ENCODE assay signal across 8 cellular contexts in genomic region chr11:62324738-62325556, GRCh38. TPM values are rescaled to one million over a fixed set of nuclear protein-coding genes. Genes with fewer than 3 reads are reported as not detected.
DNase-seq lines count a peak whose midpoint lies in the region; ATAC-seq and TF ChIP-seq lines count a peak whose summit lies in the region.

No MANE protein-coding gene starts in this region.

- H3K27ac Mint-ChIP-seq in activated T-cell treated with anti-CD3 and anti-CD28 coated beads, Interleukin-2, amount 50 U/mL, for 24 hours: no peak overlapping the region

- ATAC-seq in GM19372 (IDR thresholded peaks at IDR 0.05; ENCODE audit: low read depth, unreplicated experiment) (peak; percentile 54), HG03095 (IDR thresholded peaks at IDR 0.05; ENCODE audit: unreplicated experiment) (no peak), HG03196 (IDR thresholded peaks at IDR 0.05; ENCODE audit: unreplicated experiment) (no peak)

- TF ChIP-seq CTCF in AG04449 (IDR thresholded peaks at IDR 0.05; ENCODE audit: insufficient read depth, low read length, missing control alignments): peak; percentile 53
- TF ChIP-seq CTCF in spleen (IDR thresholded peaks at IDR 0.05 in 8 of 11, conservative IDR thresholded peaks at IDR 0.05 in 3 of 11): peak; percentile 28 to 83 (median 57)

- peaks cover 19% of the 10 kb centered on the region for H3K27me3 Mint-ChIP-seq in activated T-cell treated with anti-CD3 and anti-CD28 coated beads, Interleukin-2, amount 50 U/mL, for 24 hours

- no peak for TF ChIP-seq POLR2A in spleen (IDR thresholded peaks at IDR 0.05)

- H3K9me3 Mint-ChIP-seq in activated T-cell treated with anti-CD3 and anti-CD28 coated beads, Interleukin-2, amount 50 U/mL, for 24 hours: no peaks in the 10 kb centered on the region

- H3K4me1 ChIP-seq in spleen: peaks cover 0 to 8% (median 0%) of the 10 kb centered on the region in 6 donors

- H3K9me3 ChIP-seq in spleen: no peaks in the 10 kb centered on the region

- WGBS in spleen, 5 donors: 20 to 44% (median 40%) methylated on average over 17 of the region's 17 CpGs

- POLR2A ChIA-PET in AG04449 (lab: Yijun Ruan, JAX): no interaction called here

- peaks cover 0 to 8% (median 0%) of the 10 kb centered on the region in 7 donors for H3K27me3 ChIP-seq in spleen (replicated peaks in 1 of 7)

- CTCF ChIA-PET in AG04449 (lab: Yijun Ruan, JAX): interaction anchor here (0.7 kb wide), 1 partner anchor 206 kb away, joined by 3 read pairs; no protein-coding TSS in a partner anchor

- no peak overlapping the region for H3K4me3 Mint-ChIP-seq in activated T-cell treated with anti-CD3 and anti-CD28 coated beads, Interleukin-2, amount 50 U/mL, for 24 hours

- intact Hi-C loops in head of caudate nucleus (cut with DNase I): no loop called here
- intact Hi-C loops in spleen (cut with DNase I; ENCODE audit: low total_unique reads): no loop called here

- no peak overlapping the region for H3K4me3 ChIP-seq in AG04449 (ENCODE audit: low read depth, low read length)
- no peak overlapping the region for H3K4me3 ChIP-seq in spleen

- H3K36me3 Mint-ChIP-seq in activated T-cell treated with anti-CD3 and anti-CD28 coated beads, Interleukin-2, amount 50 U/mL, for 24 hours (ENCODE audit: low read depth): no peaks in the 10 kb centered on the region

- H3K27ac ChIP-seq in spleen: no peak overlapping the region

- peaks cover 1% of the 10 kb centered on the region for H3K4me1 Mint-ChIP-seq in activated T-cell treated with anti-CD3 and anti-CD28 coated beads, Interleukin-2, amount 50 U/mL, for 24 hours (ENCODE audit: low read depth)

- no peak for DNase-seq in AG04449 (ENCODE audit: low read depth, low spot score)
- DNase-seq in OCI-M1 (lab: John Stamatoyannopoulos, UW): peak; percentile 76
- DNase-seq in activated T-cell treated with anti-CD3 and anti-CD28 coated beads, Interleukin-2, amount 50 U/mL, for 24 hours: peak; percentile 57
- peak in 26 of 42 donors; percentile 12 to 76 (median 39) for DNase-seq in head of caudate nucleus
- DNase-seq in spleen: peak; percentile 78

- H3K36me3 ChIP-seq in spleen: no peaks in the 10 kb centered on the region

RNA-seq across cellular contexts. Expression of gene ASRGL1, which starts 12.3 kb away (rescaled TPM):
- total RNA-seq in spleen: 10 to 100 TPM in 1 of 7 donors, 1 to 10 TPM in 6; 3.4 to 23.4 (median 8.1) TPM
- polyA plus RNA-seq in spleen: 1 to 10 TPM; 2.9 to 4.5 (median 3.1) TPM

RNA-seq across cellular contexts. Expression of gene SCGB1D4, which starts 26.1 kb away (rescaled TPM):
- total RNA-seq in spleen: not detected
- polyA plus RNA-seq in spleen: not detected

RNA-seq across cellular contexts. Expression of gene SCGB2A2, which starts 55.0 kb away (rescaled TPM):
- not detected for total RNA-seq in spleen
- not detected for polyA plus RNA-seq in spleen
